ENCODE assay signal across 1 cellular context in genomic region chr1:172566196-172566997, GRCh38.
TF ChIP-seq lines count a peak whose summit lies in the region.

No MANE protein-coding gene starts in this region.

TF ChIP-seq in H1, 55 proteins besides CTCF, POLR2A, EP300 and RAD21:
- no peak for TF ChIP-seq SP1 (IDR thresholded peaks at IDR 0.05; ENCODE audit: low read depth, low read length)
- no peak for TF ChIP-seq SP4 (IDR thresholded peaks at IDR 0.05; ENCODE audit: low read length)
- no peak for TF ChIP-seq SUZ12 (IDR thresholded peaks at IDR 0.05; ENCODE audit: low read length)
- no peak for TF ChIP-seq BCL11A (IDR thresholded peaks at IDR 0.05; ENCODE audit: low read depth in 2 of 2, low read length in 2 of 2)
- TF ChIP-seq CBX8 (IDR thresholded peaks at IDR 0.05; ENCODE audit: borderline replicate concordance, low read depth, low read length) = no peak
- TF ChIP-seq GABPA (IDR thresholded peaks at IDR 0.05; ENCODE audit: borderline replicate concordance, insufficient read depth, low read length) = no peak
- TF ChIP-seq CREB1 (IDR thresholded peaks at IDR 0.05) = no peak
- no peak for TF ChIP-seq SIRT6 (IDR thresholded peaks at IDR 0.05; ENCODE audit: low read length)
- TF ChIP-seq PHF8 (conservative IDR thresholded peaks at IDR 0.05; ENCODE audit: low read depth, low read length) = no peak
- TF ChIP-seq E2F6 (IDR thresholded peaks at IDR 0.05) = no peak
- TF ChIP-seq RXRA (IDR thresholded peaks at IDR 0.05; ENCODE audit: insufficient read depth, low read depth, low read length) = no peak
- no peak for TF ChIP-seq SIX5 (IDR thresholded peaks at IDR 0.05; ENCODE audit: low read depth, low read length)
- no peak for TF ChIP-seq YY1 (IDR thresholded peaks at IDR 0.05; ENCODE audit: low read depth, low read length)
- TF ChIP-seq JUN (IDR thresholded peaks at IDR 0.05; ENCODE audit: low read depth, low read length) = no peak
- no peak for TF ChIP-seq KDM4A (IDR thresholded peaks at IDR 0.05; ENCODE audit: low read depth, low read length, severe bottlenecking)
- no peak for TF ChIP-seq RNF2 (IDR thresholded peaks at IDR 0.05; ENCODE audit: borderline replicate concordance, low read depth, low read length, missing control alignments, poor library complexity, severe bottlenecking)
- TF ChIP-seq SAP30 (IDR thresholded peaks at IDR 0.05; ENCODE audit: insufficient read depth, insufficient replicate concordance, low read length) = no peak
- no peak for TF ChIP-seq KDM5A (IDR thresholded peaks at IDR 0.05; ENCODE audit: low read length)
- no peak for TF ChIP-seq CHD1 (IDR thresholded peaks at IDR 0.05; ENCODE audit: low read depth, low read length)
- TF ChIP-seq BACH1 (IDR thresholded peaks at IDR 0.05; ENCODE audit: low read length) = no peak
